ENCODE assay signal across 6 cellular contexts in the genomic region with DNA sequence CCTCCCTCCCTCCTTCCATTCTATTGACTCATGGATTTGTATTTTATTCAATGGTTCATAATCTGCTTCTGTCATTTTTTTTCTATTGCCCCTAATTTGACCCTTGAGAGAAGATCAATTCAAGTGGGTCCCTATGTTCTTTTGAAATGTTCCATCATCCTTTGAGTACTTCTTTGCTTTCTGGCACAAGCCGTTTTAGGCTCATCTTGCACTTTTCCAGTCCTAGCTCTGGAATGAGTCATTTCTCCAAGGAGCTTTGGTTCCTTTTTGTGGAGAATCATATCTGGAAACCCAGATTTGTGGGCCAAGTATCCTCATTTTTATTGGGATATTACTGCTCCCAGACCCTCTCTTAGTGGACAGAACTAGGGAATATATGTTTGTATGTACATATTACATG.
"Had no signal": no experiment of that assay in that cellular context is flagged by ENCODE, and none has a peak within 500 bp of the region (broad histone marks: within the 10 kb centered on the region; RNA-seq: fewer than 3 reads in every experiment).

No MANE protein-coding gene starts in this region.

- ATAC-seq: GM23338, HepG2 had no signal

- H2AFZ ChIP-seq: GM23338 had no signal

- H3K4me2 ChIP-seq: GM23338 had no signal

- DNase-seq: H9, HCEC 1CT, KBM-7 had no signal

- H3K4me3 ChIP-seq: GM23338 had no signal

- H3K27ac ChIP-seq: HL-60 had no signal
